Comparison of ENCODE assay signal across 13 cellular contexts in the genomic region with DNA sequence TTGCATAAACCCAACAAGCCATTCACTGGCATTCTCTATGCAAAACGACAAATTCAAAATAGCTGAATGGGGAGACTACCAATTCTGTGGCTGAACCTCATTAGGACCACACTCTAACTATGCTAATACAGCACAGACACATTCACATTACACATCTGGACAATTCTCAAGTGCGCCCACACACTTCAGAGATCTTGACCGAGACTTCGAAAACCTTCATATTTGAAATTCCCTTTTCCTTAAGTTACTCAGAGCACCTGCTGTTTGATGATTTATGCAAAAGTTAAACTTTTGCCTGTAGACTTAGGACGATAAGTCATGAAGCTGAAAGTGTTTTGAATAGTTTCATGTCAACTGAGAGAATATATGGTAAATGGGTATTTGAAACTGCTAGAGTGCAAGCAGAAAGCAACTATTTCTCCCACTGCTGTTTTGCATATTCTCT.
DNase-seq lines count a peak whose midpoint lies in the region; ATAC-seq, FAIRE-seq and TF ChIP-seq lines count a peak whose summit lies in the region.
"Had no signal": no experiment of that assay in that cellular context is flagged by ENCODE, and none has a peak within 500 bp of the region (broad histone marks: within the 10 kb centered on the region; RNA-seq: fewer than 3 reads in every experiment).

No MANE protein-coding gene starts in this region.

- SMC1A ChIA-PET in GM12878 (lab: Charles Lee; ENCODE audit: uncharacterized antibody, unreplicated experiment) = interaction anchor here (1.0 to 8.8 kb wide), 11 partner anchors 15 to 519 kb away, joined by 3 to 92 read pairs (median 4); no protein-coding TSS in a partner anchor

- in situ Hi-C loops in GM12878 (cut with MboI) = no loop called here

- no TSS peak for BruUV-seq in GM12878 (replicated peaks; lab: Mats Ljungman, UMichigan)

- RAD21 ChIA-PET in GM12878 (lab: Charles Lee; ENCODE audit: unreplicated experiment) = interaction anchor here (1.0 to 5.1 kb wide), 5 partner anchors 17 to 551 kb away, joined by 3 to 31 read pairs (median 6); no protein-coding TSS in a partner anchor

- no peak overlapping the region for H3K27ac Mint-ChIP-seq in type B pancreatic cell

- H3K27me3 ChIP-seq in GM12878 (replicated peaks in 1 of 2; ENCODE audit: control insufficient read depth in 2 of 2, insufficient read depth in 2 of 2, low read length in 1 of 2) = no peaks in the 10 kb centered on the region
- H3K27me3 ChIP-seq: BLaER1 treated with 17β-estradiol and CSF1 and Interleukin-3, amounts not matched to agents 10 nM and 100 nM had no signal

- no peaks in the 10 kb centered on the region for H3K4me1 ChIP-seq in GM12878 (ENCODE audit: control insufficient read depth, insufficient read depth, low read length)
- H3K4me1 ChIP-seq: BLaER1 treated with 17β-estradiol and CSF1 and Interleukin-3, amounts not matched to agents 10 nM and 100 nM had no signal

- intact Hi-C loops in GM12878 (cut with micrococcal nuclease; ENCODE audit: unreplicated experiment) = no loop called here

- DNase-seq in GM12878 (ENCODE audit: low read depth, low spot score) (peak; percentile 50), LoVo (ENCODE audit: low spot score) (no peak), type B pancreatic cell (ENCODE audit: extremely low spot score, unreplicated experiment) (no peak), NCI-H1436 (lab: John Stamatoyannopoulos, UW) (no peak), T-helper 1 cell (no peak)
- DNase-seq: activated T-cell treated with anti-CD3 and anti-CD28 coated beads, Interleukin-2, amount 50 U/mL, for 1 hour; NCI-H1105 had no signal

- CTCF ChIA-PET in GM12878 (lab: Yijun Ruan, JAX) = interaction anchor here (1.0 to 2.5 kb wide), 6 partner anchors 16 to 211 kb away, joined by 3 to 8 read pairs (median 4); no protein-coding TSS in a partner anchor

- 1% methylated on average over 5 of the region's 5 CpGs for WGBS in GM12878 (ENCODE audit: insufficient coverage, insufficient replicate concordance, low lambda C conversion rate, missing lambda C conversion rate)

- H3K27me3 Mint-ChIP-seq in type B pancreatic cell = no peaks in the 10 kb centered on the region

- FAIRE-seq in GM12878 (lab: Jason Lieb, UNC) = no peak
- FAIRE-seq: bronchial epithelial cell had no signal

- TF ChIP-seq CTCF in GM12878 (IDR thresholded peaks at IDR 0.05 in 2 of 3, conservative IDR thresholded peaks at IDR 0.05 in 1 of 3; ENCODE audit: control insufficient read depth in 2 of 3, extremely low read depth in 1 of 3, insufficient read depth in 1 of 3, low read depth in 3 of 3, low read length in 3 of 3) (no peak), type B pancreatic cell (conservative IDR thresholded peaks at IDR 0.05) (no peak)

- no peaks in the 10 kb centered on the region for H3K79me2 ChIP-seq in GM12878 (ENCODE audit: control insufficient read depth, insufficient read depth, low read length)

- POLR2A ChIA-PET in GM12878 (lab: Charles Lee) = interaction anchor here (1.1 to 2.6 kb wide), 2 partner anchors 14 to 17 kb away, joined by 5 to 16 read pairs; no protein-coding TSS in a partner anchor

- H4K20me1 ChIP-seq in GM12878 (ENCODE audit: control insufficient read depth, insufficient read depth) = no peaks in the 10 kb centered on the region
- H4K20me1 ChIP-seq: BLaER1 treated with 17β-estradiol and CSF1 and Interleukin-3, amounts not matched to agents 10 nM and 100 nM had no signal

- no peaks in the 10 kb centered on the region for H3K9me3 Mint-ChIP-seq in type B pancreatic cell

- no peak overlapping the region for H2AFZ ChIP-seq in GM12878 (ENCODE audit: control insufficient read depth, low read depth, low read length)

- TF ChIP-seq POLR2A in GM12878 (IDR thresholded peaks at IDR 0.05; ENCODE audit: low read depth, low read length) = no peak

- H3K9me3 ChIP-seq in GM12878 (replicated peaks; ENCODE audit: control insufficient read depth, insufficient read depth, low read length) = no peaks in the 10 kb centered on the region
- H3K9me3 ChIP-seq: BLaER1 treated with 17β-estradiol and CSF1 and Interleukin-3, amounts not matched to agents 10 nM and 100 nM had no signal

- H3K4me1 Mint-ChIP-seq in type B pancreatic cell (ENCODE audit: unreplicated experiment) = no peaks in the 10 kb centered on the region

- H3K27ac ChIP-seq in GM12878 (ENCODE audit: control insufficient read depth, insufficient read depth) = no peak overlapping the region
- H3K27ac ChIP-seq: BLaER1 treated with 17β-estradiol and CSF1 and Interleukin-3, amounts not matched to agents 10 nM and 100 nM had no signal

- TF ChIP-seq RAD21 in GM12878 (IDR thresholded peaks at IDR 0.05; ENCODE audit: insufficient read depth, low read depth, low read length) = no peak

- no peak for TF ChIP-seq EP300 in GM12878 (IDR thresholded peaks at IDR 0.05; ENCODE audit: borderline replicate concordance in 1 of 2, control insufficient read depth in 1 of 2, low read depth in 2 of 2, low read length in 2 of 2)

- H3K36me3 Mint-ChIP-seq in type B pancreatic cell = peaks cover 9% of the 10 kb centered on the region

- no peak overlapping the region for H3K4me2 ChIP-seq in GM12878 (ENCODE audit: control insufficient read depth, insufficient read depth)
- H3K4me2 ChIP-seq: BLaER1 treated with 17β-estradiol and CSF1 and Interleukin-3, amounts not matched to agents 10 nM and 100 nM had no signal

- H3K36me3 ChIP-seq in GM12878 (ENCODE audit: control insufficient read depth in 2 of 2, insufficient read depth in 2 of 2, low read length in 1 of 2) = no peaks in the 10 kb centered on the region
- H3K36me3 ChIP-seq: BLaER1 treated with 17β-estradiol and CSF1 and Interleukin-3, amounts not matched to agents 10 nM and 100 nM had no signal

- H3K4me3 ChIP-seq in GM12878 = no peak overlapping the region
- H3K4me3 ChIP-seq: BLaER1 treated with 17β-estradiol and CSF1 and Interleukin-3, amounts not matched to agents 10 nM and 100 nM had no signal

- no peak overlapping the region for H3K9ac ChIP-seq in GM12878 (ENCODE audit: control insufficient read depth, insufficient read depth, low read length)
- H3K9ac ChIP-seq: BLaER1 treated with 17β-estradiol and CSF1 and Interleukin-3, amounts not matched to agents 10 nM and 100 nM had no signal

- no peak overlapping the region for H3K4me3 Mint-ChIP-seq in type B pancreatic cell

- ATAC-seq in GM18868 (IDR thresholded peaks at IDR 0.05; ENCODE audit: unreplicated experiment) (peak; percentile 65), GM21619 (IDR thresholded peaks at IDR 0.05; ENCODE audit: unreplicated experiment) (peak; percentile 96), HG03095 (IDR thresholded peaks at IDR 0.05; ENCODE audit: unreplicated experiment) (peak; percentile 93), GM12878 (peak; percentile 93)
- ATAC-seq: Panc1 had no signal

TF ChIP-seq in GM12878, 131 proteins besides CTCF, POLR2A, EP300 and RAD21 (continues in another document):
- TF ChIP-seq TCF7 (IDR thresholded peaks at IDR 0.05; ENCODE audit: borderline replicate concordance) (no peak), SUZ12 (IDR thresholded peaks at IDR 0.05; ENCODE audit: unreplicated experiment) (no peak), CBX5 (IDR thresholded peaks at IDR 0.05; ENCODE audit: low read depth) (no peak), YY1 (IDR thresholded peaks at IDR 0.05; ENCODE audit: low read depth, low read length) (no peak), NR2F1 (conservative IDR thresholded peaks at IDR 0.05) (peak; percentile 31), NFXL1 (IDR thresholded peaks at IDR 0.05; ENCODE audit: borderline replicate concordance) (no peak), ZZZ3 (IDR thresholded peaks at IDR 0.05; ENCODE audit: control insufficient read depth, insufficient read length, low read depth) (no peak), SP1 (IDR thresholded peaks at IDR 0.05; ENCODE audit: low read depth, low read length) (no peak), BRCA1 (IDR thresholded peaks at IDR 0.05; ENCODE audit: low read depth, low read length) (no peak), MEF2A (IDR thresholded peaks at IDR 0.05; ENCODE audit: insufficient read depth, low read depth, low read length) (no peak), IKZF2 (IDR thresholded peaks at IDR 0.05) (peak; percentile 55 to 58; a peak in 2 of 4 replicates), KLF5 (IDR thresholded peaks at IDR 0.05; ENCODE audit: partially characterized antibody) (no peak), NFIC (IDR thresholded peaks at IDR 0.05; ENCODE audit: low read depth, low read length) (peak; percentile 36; the same call in 1 of the 2 replicates), TCF12 (IDR thresholded peaks at IDR 0.05; ENCODE audit: low read depth, low read length) (peak; percentile 66), JUND (IDR thresholded peaks at IDR 0.05; ENCODE audit: low read depth, low read length) (no peak), TARDBP (IDR thresholded peaks at IDR 0.05; ENCODE audit: borderline replicate concordance) (no peak), NBN (IDR thresholded peaks at IDR 0.05) (0 out of 2 replicates have a peak, but pooled peaks have one; percentile 18), CHD2 (IDR thresholded peaks at IDR 0.05; ENCODE audit: borderline replicate concordance, low read depth, low read length) (no peak)
- TF ChIP-seq, protein P1, sequence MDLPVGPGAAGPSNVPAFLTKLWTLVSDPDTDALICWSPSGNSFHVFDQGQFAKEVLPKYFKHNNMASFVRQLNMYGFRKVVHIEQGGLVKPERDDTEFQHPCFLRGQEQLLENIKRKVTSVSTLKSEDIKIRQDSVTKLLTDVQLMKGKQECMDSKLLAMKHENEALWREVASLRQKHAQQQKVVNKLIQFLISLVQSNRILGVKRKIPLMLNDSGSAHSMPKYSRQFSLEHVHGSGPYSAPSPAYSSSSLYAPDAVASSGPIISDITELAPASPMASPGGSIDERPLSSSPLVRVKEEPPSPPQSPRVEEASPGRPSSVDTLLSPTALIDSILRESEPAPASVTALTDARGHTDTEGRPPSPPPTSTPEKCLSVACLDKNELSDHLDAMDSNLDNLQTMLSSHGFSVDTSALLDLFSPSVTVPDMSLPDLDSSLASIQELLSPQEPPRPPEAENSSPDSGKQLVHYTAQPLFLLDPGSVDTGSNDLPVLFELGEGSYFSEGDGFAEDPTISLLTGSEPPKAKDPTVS (IDR thresholded peaks at IDR 0.05; ENCODE audit: low read depth, low read length) = no peak
- TF ChIP-seq, protein P2, sequence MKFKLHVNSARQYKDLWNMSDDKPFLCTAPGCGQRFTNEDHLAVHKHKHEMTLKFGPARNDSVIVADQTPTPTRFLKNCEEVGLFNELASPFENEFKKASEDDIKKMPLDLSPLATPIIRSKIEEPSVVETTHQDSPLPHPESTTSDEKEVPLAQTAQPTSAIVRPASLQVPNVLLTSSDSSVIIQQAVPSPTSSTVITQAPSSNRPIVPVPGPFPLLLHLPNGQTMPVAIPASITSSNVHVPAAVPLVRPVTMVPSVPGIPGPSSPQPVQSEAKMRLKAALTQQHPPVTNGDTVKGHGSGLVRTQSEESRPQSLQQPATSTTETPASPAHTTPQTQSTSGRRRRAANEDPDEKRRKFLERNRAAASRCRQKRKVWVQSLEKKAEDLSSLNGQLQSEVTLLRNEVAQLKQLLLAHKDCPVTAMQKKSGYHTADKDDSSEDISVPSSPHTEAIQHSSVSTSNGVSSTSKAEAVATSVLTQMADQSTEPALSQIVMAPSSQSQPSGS (IDR thresholded peaks at IDR 0.05; ENCODE audit: low read length) = peak; percentile 72
